ENCODE assay signal across 8 cellular contexts in the genomic region with DNA sequence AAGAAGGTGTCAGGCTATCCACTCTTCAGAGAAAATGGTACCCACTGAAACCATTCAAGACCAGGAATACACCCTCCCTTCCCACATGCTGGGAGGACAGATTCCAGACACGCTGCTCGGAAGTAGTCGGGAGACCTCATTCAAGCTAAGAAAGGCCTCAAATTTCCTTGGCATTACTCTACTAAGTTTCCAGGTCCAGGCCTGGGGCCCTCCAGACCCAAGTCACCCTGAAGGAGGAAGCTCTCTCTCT. TPM values are rescaled to one million over a fixed set of nuclear protein-coding genes. Genes with fewer than 3 reads are reported as not detected.
A peak's percentile ranks its signal among the peaks of the same experiment; 100 is the strongest.
DNase-seq lines count a peak whose midpoint lies in the region; ATAC-seq and TF ChIP-seq lines count a peak whose summit lies in the region.

No MANE protein-coding gene starts in this region.

- H3K79me2 ChIP-seq in KMS-11 (ENCODE audit: insufficient read depth, low read depth): no peaks in the 10 kb centered on the region

- no peaks in the 10 kb centered on the region for H3K9me3 ChIP-seq in CD4-positive, alpha-beta T cell (ENCODE audit: control insufficient read depth, low read length)
- H3K9me3 ChIP-seq in effector memory CD4-positive, alpha-beta T cell (ENCODE audit: control insufficient read depth, low read length): no peaks in the 10 kb centered on the region

- DNase-seq in CD4-positive, alpha-beta T cell: no peak
- no peak for DNase-seq in effector memory CD4-positive, alpha-beta T cell
- DNase-seq in DMS79 (lab: John Stamatoyannopoulos, UW): no peak

- TF ChIP-seq CTCF in CD4-positive, alpha-beta T cell (IDR thresholded peaks at IDR 0.05): no peak
- TF ChIP-seq CTCF in KMS-11 (conservative IDR thresholded peaks at IDR 0.05; ENCODE audit: low read depth, low read length) (no peak), nephron (IDR thresholded peaks at IDR 0.05; ENCODE audit: unreplicated experiment in 3 of 3) (no peak)

- H3K4me1 Mint-ChIP-seq in CD4-positive, alpha-beta T cell (ENCODE audit: low read depth): peaks cover 85% of the 10 kb centered on the region
- peaks cover 96% of the 10 kb centered on the region for H3K4me1 Mint-ChIP-seq in dendritic cell treated with granulocyte-macrophage colony-stimulating factor and Interleukin-4, amounts not matched to agents 40 ng/mL and 50 ng/mL, for 4 days (ENCODE audit: low read depth)
- peaks cover 65% of the 10 kb centered on the region for H3K4me1 Mint-ChIP-seq in nephron

- H3K4me1 ChIP-seq in KMS-11 (ENCODE audit: low read depth, poor library complexity, severe bottlenecking): peaks cover 18% of the 10 kb centered on the region
- H3K4me1 ChIP-seq in effector memory CD4-positive, alpha-beta T cell (ENCODE audit: control insufficient read depth, insufficient read depth, low read length, poor library complexity, severe bottlenecking): peaks cover 61% of the 10 kb centered on the region

- peaks cover 48% of the 10 kb centered on the region for H3K36me3 Mint-ChIP-seq in CD4-positive, alpha-beta T cell (ENCODE audit: low read depth)
- peaks cover 39% of the 10 kb centered on the region for H3K36me3 Mint-ChIP-seq in dendritic cell treated with granulocyte-macrophage colony-stimulating factor and Interleukin-4, amounts not matched to agents 40 ng/mL and 50 ng/mL, for 4 days (ENCODE audit: low read depth)
- H3K36me3 Mint-ChIP-seq in nephron (ENCODE audit: low read depth): peaks cover 2% of the 10 kb centered on the region

- H2AFZ ChIP-seq in KMS-11 (ENCODE audit: low read depth): peak overlapping the region; percentile 22; the same call in 1 of the 2 replicates

- intact Hi-C loops in CD4-positive, alpha-beta T cell (cut with DNase I, micrococcal nuclease): loop anchor here (1.0 to 2.0 kb wide), 4 partner anchors 23 to 38 kb away; partner anchors contain the start of gene PXN (in 1 of the 2)
- intact Hi-C loops in dendritic cell treated with granulocyte-macrophage colony-stimulating factor and Interleukin-4, amounts not matched to agents 40 ng/mL and 50 ng/mL, for 4 days (cut with micrococcal nuclease): loop anchor here (1.0 kb wide), 2 partner anchors 37 to 63 kb away; partner anchors contain the start of genes PXN and RNU4-2

- no peak overlapping the region for H3K9ac ChIP-seq in KMS-11

- no peak overlapping the region for H3K27ac ChIP-seq in CD4-positive, alpha-beta T cell (ENCODE audit: low read depth, low read length)
- no peak overlapping the region for H3K27ac ChIP-seq in KMS-11
- H3K27ac ChIP-seq in effector memory CD4-positive, alpha-beta T cell (ENCODE audit: insufficient read depth, low read length, poor library complexity, severe bottlenecking): no peak overlapping the region

- no peaks in the 10 kb centered on the region for H3K9me3 Mint-ChIP-seq in CD4-positive, alpha-beta T cell
- no peaks in the 10 kb centered on the region for H3K9me3 Mint-ChIP-seq in dendritic cell treated with granulocyte-macrophage colony-stimulating factor and Interleukin-4, amounts not matched to agents 40 ng/mL and 50 ng/mL, for 4 days
- no peaks in the 10 kb centered on the region for H3K9me3 Mint-ChIP-seq in nephron

- no peaks in the 10 kb centered on the region for H3K36me3 ChIP-seq in KMS-11 (ENCODE audit: insufficient read depth)
- peaks cover 26% of the 10 kb centered on the region for H3K36me3 ChIP-seq in effector memory CD4-positive, alpha-beta T cell (ENCODE audit: control insufficient read depth, insufficient read depth, low read length)

- ATAC-seq in CD4-positive, alpha-beta T cell (ENCODE audit: poor library complexity): no peak
- ATAC-seq in GM18870 (IDR thresholded peaks at IDR 0.05; ENCODE audit: unreplicated experiment) (no peak), HG03095 (IDR thresholded peaks at IDR 0.05; ENCODE audit: unreplicated experiment) (no peak)

- POLR2A ChIA-PET in CD4-positive, alpha-beta T cell (lab: Charles Lee): interaction anchor here (0.6 to 9.5 kb wide), 12 partner anchors 9 to 1860 kb away, joined by 3 to 192 read pairs (median 8); partner anchors contain the start of genes BICDL1, PXN, RNU4-1 and RNU4-2

- H4K20me1 ChIP-seq in KMS-11 (ENCODE audit: insufficient read depth): no peaks in the 10 kb centered on the region

- H3K27me3 ChIP-seq in CD4-positive, alpha-beta T cell (ENCODE audit: control insufficient read depth, insufficient read depth, low read length): no peaks in the 10 kb centered on the region
- no peaks in the 10 kb centered on the region for H3K27me3 ChIP-seq in KMS-11 (ENCODE audit: insufficient read depth, low read depth)
- H3K27me3 ChIP-seq in effector memory CD4-positive, alpha-beta T cell (replicated peaks; ENCODE audit: control insufficient read depth, insufficient read depth, low read length, poor library complexity, severe bottlenecking): no peaks in the 10 kb centered on the region

- no peaks in the 10 kb centered on the region for H3K27me3 Mint-ChIP-seq in CD4-positive, alpha-beta T cell
- no peaks in the 10 kb centered on the region for H3K27me3 Mint-ChIP-seq in dendritic cell treated with granulocyte-macrophage colony-stimulating factor and Interleukin-4, amounts not matched to agents 40 ng/mL and 50 ng/mL, for 4 days
- H3K27me3 Mint-ChIP-seq in nephron (ENCODE audit: low read depth): no peaks in the 10 kb centered on the region

- peak overlapping the region; percentile 70 for H3K27ac Mint-ChIP-seq in CD4-positive, alpha-beta T cell
- peak overlapping the region; percentile 84 for H3K27ac Mint-ChIP-seq in dendritic cell treated with granulocyte-macrophage colony-stimulating factor and Interleukin-4, amounts not matched to agents 40 ng/mL and 50 ng/mL, for 4 days
- H3K27ac Mint-ChIP-seq in nephron: peak overlapping the region; percentile 92 to 95 (median 95)

- CTCF ChIA-PET in CD4-positive, alpha-beta T cell (lab: Charles Lee): interaction anchor here (0.5 to 9.6 kb wide), 14 partner anchors 9 to 89 kb away, joined by 3 to 234 read pairs (median 7); partner anchors contain the start of genes PXN, RNU4-1, RNU4-2 and RPLP0

- H3K4me2 ChIP-seq in KMS-11: peak overlapping the region; percentile 40; the same call in 1 of the 2 replicates

- no peak overlapping the region for H3K4me3 ChIP-seq in KMS-11 (IDR thresholded peaks at IDR 0.05; ENCODE audit: insufficient read depth, low read depth, low read length)
- H3K4me3 ChIP-seq in effector memory CD4-positive, alpha-beta T cell (ENCODE audit: insufficient read depth, low read depth, low read length, poor library complexity, severe bottlenecking): no peak overlapping the region

- H3K4me3 Mint-ChIP-seq in CD4-positive, alpha-beta T cell: no peak overlapping the region
- H3K4me3 Mint-ChIP-seq in dendritic cell treated with granulocyte-macrophage colony-stimulating factor and Interleukin-4, amounts not matched to agents 40 ng/mL and 50 ng/mL, for 4 days: no peak overlapping the region
- peak overlapping the region; percentile 45 to 56 (median 47) for H3K4me3 Mint-ChIP-seq in nephron

RNA-seq across cellular contexts. Expression of gene RPLP0, which starts 27.1 kb away (rescaled TPM):
- 1,000 to 10,000 TPM; 1,997 to 2,075 TPM for total RNA-seq in CD4-positive, alpha-beta T cell

RNA-seq across cellular contexts. Expression of gene GCN1, which starts 33.5 kb away (rescaled TPM):
- total RNA-seq in CD4-positive, alpha-beta T cell: 100 to 1,000 TPM; 121 to 128 TPM

RNA-seq across cellular contexts. Expression of gene PXN, which starts 37.6 kb away (rescaled TPM):
- total RNA-seq in CD4-positive, alpha-beta T cell: 100 to 1,000 TPM; 229 to 230 TPM

Comparison
In these comparisons a context has a peak if more than half of its experiments do, and no peak if none do; other contexts are left out.
1. H3K4me3 Mint-ChIP-seq: peak in nephron (3 of 3); none in CD4-positive, alpha-beta T cell (single experiment) and dendritic cell treated with granulocyte-macrophage colony-stimulating factor and Interleukin-4, amounts not matched to agents 40 ng/mL and 50 ng/mL, for 4 days (single experiment).
2. Peak in every context shown above with its lines, with median percentiles within 50 percentile points of each other: H3K27ac Mint-ChIP-seq.